27 cellular contexts compared by ENCODE assay signal in genomic region chr3:29091599-29092189, GRCh38.
A peak's percentile ranks its signal among the peaks of the same experiment; 100 is the strongest.
DNase-seq lines count a peak whose midpoint lies in the region; ATAC-seq, FAIRE-seq and TF ChIP-seq lines count a peak whose summit lies in the region.
"Had no signal": no experiment of that assay in that cellular context is flagged by ENCODE, and none has a peak within 500 bp of the region (broad histone marks: within the 10 kb centered on the region; RNA-seq: fewer than 3 reads in every experiment).

No MANE protein-coding gene starts in this region.

- no peaks in the 10 kb centered on the region for H3K36me3 ChIP-seq in endothelial cell of umbilical vein (ENCODE audit: control insufficient read depth in 2 of 2, extremely low read depth in 1 of 2, insufficient read depth in 2 of 2, low read length in 2 of 2)

- H3K27me3 ChIP-seq in endothelial cell of umbilical vein (ENCODE audit: control insufficient read depth in 2 of 2, insufficient read depth in 2 of 2, low read length in 2 of 2): no peaks in the 10 kb centered on the region

- FAIRE-seq in endothelial cell of umbilical vein (lab: Jason Lieb, UNC): peak; percentile 85
- FAIRE-seq: GM12892, GM19239, H54, HTR-8/SVneo, K562 had no signal

- no peak overlapping the region for H3K9ac ChIP-seq in endothelial cell of umbilical vein (replicated peaks; ENCODE audit: extremely low read depth, insufficient read depth, low read length)

- DNase-seq in activated CD8-positive, alpha-beta T cell treated with anti-CD3 and anti-CD28 coated beads for 36 hours: no peak
- DNase-seq in activated CD8-positive, alpha-beta T cell treated with anti-CD3 and anti-CD28 coated beads, Interleukin-2, amount 10 ng/mL, durations not matched to agents 7 days and 5 days: no peak
- no peak for DNase-seq in activated T-helper 2 cell treated with anti-CD3 and anti-CD28 coated beads, Interferon-gamma antibody, Interleukin-2, Interleukin-4, amounts not matched to agents 10 μg/mL and 5 μg/mL and 100 μg/mL, durations not matched to agents 14 hours and 24 hours and 36 hours (ENCODE audit: low spot score)
- peak; percentile 94 for DNase-seq in endothelial cell of umbilical vein (ENCODE audit: low read depth, low spot score)
- no peak for DNase-seq in stimulated activated CD4-positive, alpha-beta T cell treated with anti-CD3 and anti-CD28 coated beads, Interleukin-4, amount 100 ng/mL, for 4 hours
- DNase-seq: Calu3, DMS153, DND-41, Kasumi-1, NCI-H1092 treated with DMSO at 0.1 percent for 48 hours, NCI-H1436, NCI-H187, NCI-H2081 treated with DMSO at 0.1 percent for 48 hours, NCI-H2171, NCI-H226, NCI-H510A, NCI-H69, SHP77 treated with DMSO at 0.1 percent for 48 hours had no signal

- H3K4me3 Mint-ChIP-seq in activated CD8-positive, alpha-beta T cell treated with anti-CD3 and anti-CD28 coated beads for 36 hours: no peak overlapping the region
- no peak overlapping the region for H3K4me3 Mint-ChIP-seq in activated CD8-positive, alpha-beta T cell treated with anti-CD3 and anti-CD28 coated beads, Interleukin-2, amount 10 ng/mL, durations not matched to agents 7 days and 5 days
- no peak overlapping the region for H3K4me3 Mint-ChIP-seq in activated T-helper 2 cell treated with anti-CD3 and anti-CD28 coated beads, Interferon-gamma antibody, Interleukin-2, Interleukin-4, amounts not matched to agents 10 μg/mL and 5 μg/mL and 100 μg/mL, durations not matched to agents 14 hours and 24 hours and 36 hours (ENCODE audit: low read depth)
- H3K4me3 Mint-ChIP-seq in stimulated activated naive CD8-positive, alpha-beta T cell treated with anti-CD3 and anti-CD28 coated beads, Interleukin-15, Interleukin-2, amounts not matched to agents 100 ng/mL and 50 ng/mL, for 24 hours: no peak overlapping the region

- H3K36me3 Mint-ChIP-seq in activated CD8-positive, alpha-beta T cell treated with anti-CD3 and anti-CD28 coated beads for 36 hours (ENCODE audit: low read depth): peaks cover 5% of the 10 kb centered on the region
- H3K36me3 Mint-ChIP-seq in activated CD8-positive, alpha-beta T cell treated with anti-CD3 and anti-CD28 coated beads, Interleukin-2, amount 10 ng/mL, durations not matched to agents 7 days and 5 days (ENCODE audit: low read depth): no peaks in the 10 kb centered on the region
- no peaks in the 10 kb centered on the region for H3K36me3 Mint-ChIP-seq in activated T-helper 2 cell treated with anti-CD3 and anti-CD28 coated beads, Interferon-gamma antibody, Interleukin-2, Interleukin-4, amounts not matched to agents 10 μg/mL and 5 μg/mL and 100 μg/mL, durations not matched to agents 14 hours and 24 hours and 36 hours (ENCODE audit: low read depth)
- H3K36me3 Mint-ChIP-seq in stimulated activated naive CD8-positive, alpha-beta T cell treated with anti-CD3 and anti-CD28 coated beads, Interleukin-15, Interleukin-2, amounts not matched to agents 100 ng/mL and 50 ng/mL, for 24 hours (ENCODE audit: low read depth): peaks cover 4% of the 10 kb centered on the region

- no peaks in the 10 kb centered on the region for H3K79me2 ChIP-seq in endothelial cell of umbilical vein (ENCODE audit: control insufficient read depth, insufficient read depth, low read length)

- H3K9me3 ChIP-seq in endothelial cell of umbilical vein (replicated peaks; ENCODE audit: control insufficient read depth, insufficient read depth, low read length): no peaks in the 10 kb centered on the region

- H3K27me3 Mint-ChIP-seq in activated CD8-positive, alpha-beta T cell treated with anti-CD3 and anti-CD28 coated beads for 36 hours: no peaks in the 10 kb centered on the region
- H3K27me3 Mint-ChIP-seq in activated CD8-positive, alpha-beta T cell treated with anti-CD3 and anti-CD28 coated beads, Interleukin-2, amount 10 ng/mL, durations not matched to agents 7 days and 5 days (ENCODE audit: low read depth): no peaks in the 10 kb centered on the region
- H3K27me3 Mint-ChIP-seq in activated T-helper 2 cell treated with anti-CD3 and anti-CD28 coated beads, Interferon-gamma antibody, Interleukin-2, Interleukin-4, amounts not matched to agents 10 μg/mL and 5 μg/mL and 100 μg/mL, durations not matched to agents 14 hours and 24 hours and 36 hours (ENCODE audit: low read depth): no peaks in the 10 kb centered on the region
- H3K27me3 Mint-ChIP-seq in stimulated activated naive CD8-positive, alpha-beta T cell treated with anti-CD3 and anti-CD28 coated beads, Interleukin-15, Interleukin-2, amounts not matched to agents 100 ng/mL and 50 ng/mL, for 24 hours: no peaks in the 10 kb centered on the region

- dilution Hi-C loops in endothelial cell of umbilical vein (cut with MboI; ENCODE audit: extremely low pct_ligation_motif_present, low sequenced_read_pairs): no loop called here

- H4K20me1 ChIP-seq in endothelial cell of umbilical vein (replicated peaks; ENCODE audit: control insufficient read depth, extremely low read depth, insufficient read depth, low read length): no peaks in the 10 kb centered on the region

- peak overlapping the region; percentile 55 for H3K4me2 ChIP-seq in endothelial cell of umbilical vein (ENCODE audit: insufficient read depth, low read length)

- H3K4me3 ChIP-seq in endothelial cell of umbilical vein (replicated peaks in 1 of 3; ENCODE audit: insufficient read depth in 1 of 3, low read depth in 1 of 3, low read length in 3 of 3): no peak overlapping the region
- H3K4me3 ChIP-seq: K562 had no signal

- intact Hi-C loops in activated CD8-positive, alpha-beta T cell treated with anti-CD3 and anti-CD28 coated beads for 36 hours (cut with micrococcal nuclease): no loop called here
- intact Hi-C loops in activated T-helper 2 cell treated with anti-CD3 and anti-CD28 coated beads, Interferon-gamma antibody, Interleukin-2, Interleukin-4, amounts not matched to agents 10 μg/mL and 5 μg/mL and 100 μg/mL, durations not matched to agents 14 hours and 24 hours and 36 hours (cut with micrococcal nuclease): no loop called here
- intact Hi-C loops in endothelial cell of umbilical vein (cut with micrococcal nuclease): loop anchor here (1.0 to 5.0 kb wide), 2 partner anchors 36 to 175 kb away; no protein-coding TSS in a partner anchor

- H3K9me3 Mint-ChIP-seq in activated CD8-positive, alpha-beta T cell treated with anti-CD3 and anti-CD28 coated beads for 36 hours: peaks cover 14% of the 10 kb centered on the region
- H3K9me3 Mint-ChIP-seq in activated CD8-positive, alpha-beta T cell treated with anti-CD3 and anti-CD28 coated beads, Interleukin-2, amount 10 ng/mL, durations not matched to agents 7 days and 5 days (ENCODE audit: insufficient read depth): peaks cover 12% of the 10 kb centered on the region
- peaks cover 14% of the 10 kb centered on the region for H3K9me3 Mint-ChIP-seq in activated T-helper 2 cell treated with anti-CD3 and anti-CD28 coated beads, Interferon-gamma antibody, Interleukin-2, Interleukin-4, amounts not matched to agents 10 μg/mL and 5 μg/mL and 100 μg/mL, durations not matched to agents 14 hours and 24 hours and 36 hours
- H3K9me3 Mint-ChIP-seq in stimulated activated naive CD8-positive, alpha-beta T cell treated with anti-CD3 and anti-CD28 coated beads, Interleukin-15, Interleukin-2, amounts not matched to agents 100 ng/mL and 50 ng/mL, for 24 hours: peaks cover 24% of the 10 kb centered on the region

- no peaks in the 10 kb centered on the region for H3K9me1 ChIP-seq in endothelial cell of umbilical vein (replicated peaks; ENCODE audit: control insufficient read depth, extremely low read depth, insufficient read depth, low read length)

- H3K27ac Mint-ChIP-seq in activated CD8-positive, alpha-beta T cell treated with anti-CD3 and anti-CD28 coated beads for 36 hours: peak overlapping the region; percentile 55
- H3K27ac Mint-ChIP-seq in activated CD8-positive, alpha-beta T cell treated with anti-CD3 and anti-CD28 coated beads, Interleukin-2, amount 10 ng/mL, durations not matched to agents 7 days and 5 days: no peak overlapping the region
- H3K27ac Mint-ChIP-seq in activated T-helper 2 cell treated with anti-CD3 and anti-CD28 coated beads, Interferon-gamma antibody, Interleukin-2, Interleukin-4, amounts not matched to agents 10 μg/mL and 5 μg/mL and 100 μg/mL, durations not matched to agents 14 hours and 24 hours and 36 hours: peak overlapping the region; percentile 16
- peak overlapping the region; percentile 85 for H3K27ac Mint-ChIP-seq in stimulated activated naive CD8-positive, alpha-beta T cell treated with anti-CD3 and anti-CD28 coated beads, Interleukin-15, Interleukin-2, amounts not matched to agents 100 ng/mL and 50 ng/mL, for 24 hours

- TF ChIP-seq CTCF in activated CD8-positive, alpha-beta T cell treated with anti-CD3 and anti-CD28 coated beads for 36 hours (IDR thresholded peaks at IDR 0.05): no peak
- TF ChIP-seq CTCF in endothelial cell of umbilical vein (IDR thresholded peaks at IDR 0.05; ENCODE audit: extremely low read depth in 1 of 2, insufficient read depth in 1 of 2, low read depth in 1 of 2, low read length in 2 of 2): no peak

- TF ChIP-seq POLR2A in endothelial cell of umbilical vein (IDR thresholded peaks at IDR 0.05; ENCODE audit: low read depth, low read length): no peak

- CTCF ChIA-PET in activated CD8-positive, alpha-beta T cell treated with anti-CD3 and anti-CD28 coated beads for 36 hours (lab: Charles Lee): no interaction called here
- CTCF ChIA-PET in activated CD8-positive, alpha-beta T cell treated with anti-CD3 and anti-CD28 coated beads, Interleukin-2, amount 10 ng/mL, durations not matched to agents 7 days and 5 days (lab: Charles Lee): no interaction called here
- CTCF ChIA-PET in endothelial cell of umbilical vein (lab: Charles Lee): no interaction called here

- BruUV-seq in endothelial cell of umbilical vein (replicated peaks; lab: Mats Ljungman, UMichigan): no TSS peak

- POLR2A ChIA-PET in activated CD8-positive, alpha-beta T cell treated with anti-CD3 and anti-CD28 coated beads for 36 hours (lab: Charles Lee): no interaction called here
- POLR2A ChIA-PET in activated CD8-positive, alpha-beta T cell treated with anti-CD3 and anti-CD28 coated beads, Interleukin-2, amount 10 ng/mL, durations not matched to agents 7 days and 5 days (lab: Charles Lee): no interaction called here
- POLR2A ChIA-PET in endothelial cell of umbilical vein (lab: Charles Lee): no interaction called here

- ATAC-seq in activated CD8-positive, alpha-beta T cell treated with anti-CD3 and anti-CD28 coated beads for 36 hours: no peak
- no peak for ATAC-seq in activated CD8-positive, alpha-beta T cell treated with anti-CD3 and anti-CD28 coated beads, Interleukin-2, amount 10 ng/mL, durations not matched to agents 7 days and 5 days
- no peak for ATAC-seq in GM21390 (IDR thresholded peaks at IDR 0.05; ENCODE audit: unreplicated experiment)
- ATAC-seq: K562, Panc1 had no signal

- peak overlapping the region; percentile 49 for H3K27ac ChIP-seq in endothelial cell of umbilical vein (ENCODE audit: insufficient read depth, low read depth, low read length)
- H3K27ac ChIP-seq: RWPE1 had no signal

- H3K4me1 ChIP-seq in endothelial cell of umbilical vein (ENCODE audit: control insufficient read depth, extremely low read depth, insufficient read depth, low read length): peaks cover 16% of the 10 kb centered on the region

- peak overlapping the region; percentile 34 for H2AFZ ChIP-seq in endothelial cell of umbilical vein (ENCODE audit: low read depth, low read length)

- peaks cover 12% of the 10 kb centered on the region for H3K4me1 Mint-ChIP-seq in activated CD8-positive, alpha-beta T cell treated with anti-CD3 and anti-CD28 coated beads for 36 hours (ENCODE audit: low read depth)
- no peaks in the 10 kb centered on the region for H3K4me1 Mint-ChIP-seq in activated CD8-positive, alpha-beta T cell treated with anti-CD3 and anti-CD28 coated beads, Interleukin-2, amount 10 ng/mL, durations not matched to agents 7 days and 5 days (ENCODE audit: low read depth)
- H3K4me1 Mint-ChIP-seq in activated T-helper 2 cell treated with anti-CD3 and anti-CD28 coated beads, Interferon-gamma antibody, Interleukin-2, Interleukin-4, amounts not matched to agents 10 μg/mL and 5 μg/mL and 100 μg/mL, durations not matched to agents 14 hours and 24 hours and 36 hours (ENCODE audit: low read depth): peaks cover 3% of the 10 kb centered on the region
- peaks cover 19% of the 10 kb centered on the region for H3K4me1 Mint-ChIP-seq in stimulated activated naive CD8-positive, alpha-beta T cell treated with anti-CD3 and anti-CD28 coated beads, Interleukin-15, Interleukin-2, amounts not matched to agents 100 ng/mL and 50 ng/mL, for 24 hours (ENCODE audit: low read depth)
